ENCODE assay signal across 11 cellular contexts in the genomic region with DNA sequence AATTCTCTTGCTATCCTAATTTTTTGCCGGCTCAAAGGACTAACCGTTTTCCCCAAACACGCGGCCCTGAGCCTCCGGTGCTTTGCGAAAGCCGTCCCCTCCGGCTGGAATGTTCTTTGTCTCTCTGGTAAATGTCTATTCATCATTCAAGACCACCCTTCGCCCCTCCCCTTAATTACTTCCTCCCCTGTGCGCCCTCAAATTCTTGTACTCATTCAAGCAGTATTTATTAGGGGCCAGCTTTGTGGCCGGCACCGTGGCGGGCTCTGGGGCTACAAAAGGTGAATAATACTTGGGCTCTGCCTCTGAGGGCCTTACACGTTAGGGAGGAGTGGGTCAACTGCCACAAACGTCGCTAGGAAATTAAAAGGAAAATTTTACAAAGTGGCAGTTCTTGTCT. TPM values are rescaled to one million over a fixed set of nuclear protein-coding genes. Genes with fewer than 3 reads are reported as not detected.
DNase-seq lines count a peak whose midpoint lies in the region; ATAC-seq, FAIRE-seq and TF ChIP-seq lines count a peak whose summit lies in the region.
"Had no signal": no experiment of that assay in that cellular context is flagged by ENCODE, and none has a peak within 500 bp of the region (broad histone marks: within the 10 kb centered on the region; RNA-seq: fewer than 3 reads in every experiment).

No MANE protein-coding gene starts in this region.

- H3K9ac ChIP-seq in ES-I3 (ENCODE audit: low read depth, low read length), result peak overlapping the region; percentile 47
- H3K9ac ChIP-seq in NT2/D1 (ENCODE audit: insufficient read length, low read depth), result peak overlapping the region; percentile 50

- DNase-seq in NT2/D1 (ENCODE audit: low read depth, low spot score) (no peak), fibroblast of villous mesenchyme (ENCODE audit: low read depth) (no peak), osteocyte (ENCODE audit: extremely low spot score, unreplicated experiment) (no peak), amniotic stem cell (lab: John Stamatoyannopoulos, UW) (no peak), GM19239 (ENCODE audit: insufficient read length, low spot score) (no peak)
- no peak for DNase-seq in activated CD4-positive, CD25-positive, alpha-beta regulatory T cell (lab: John Stamatoyannopoulos, UW)
- DNase-seq: NCI-H1417; stimulated activated CD4-positive, alpha-beta T cell treated with anti-CD3 and anti-CD28 coated beads, Interleukin-12 subunit alpha, Interleukin-12 subunit beta, amount 100 ng/mL, for 4 hours; T-helper 9 cell had no signal

- peaks cover 7% of the 10 kb centered on the region; the same call in 1 of the 2 replicates for H3K9me3 ChIP-seq in ES-I3 (ENCODE audit: control insufficient read depth, insufficient read depth, low read length)
- H3K9me3 ChIP-seq in NT2/D1 (ENCODE audit: insufficient read depth, low read length), result no peaks in the 10 kb centered on the region

- TF ChIP-seq CTCF in fibroblast of villous mesenchyme (IDR thresholded peaks at IDR 0.05; ENCODE audit: insufficient read depth, low read depth, low read length) (no peak), osteocyte (IDR thresholded peaks at IDR 0.05) (no peak)

- H3K4me3 Mint-ChIP-seq in osteocyte (ENCODE audit: unreplicated experiment), result peak overlapping the region; percentile 39

- H3K4me1 ChIP-seq in ES-I3 (ENCODE audit: insufficient read depth, low read length) (no peaks in the 10 kb centered on the region), NT2/D1 (ENCODE audit: insufficient read depth, insufficient read length) (no peaks in the 10 kb centered on the region)

- no peaks in the 10 kb centered on the region for H3K9me3 Mint-ChIP-seq in osteocyte (ENCODE audit: unreplicated experiment)

- H3K4me3 ChIP-seq in NT2/D1 (ENCODE audit: insufficient read length, low read depth) (peak overlapping the region; percentile 45), fibroblast of villous mesenchyme (ENCODE audit: low read depth, low read length) (peak overlapping the region; percentile 35)

- H3K36me3 ChIP-seq in ES-I3 (ENCODE audit: insufficient read depth, low read length) (no peaks in the 10 kb centered on the region; the same call in 1 of the 2 replicates), NT2/D1 (ENCODE audit: insufficient read depth, insufficient read length, low read length) (peaks cover 2% of the 10 kb centered on the region)

- no peak for ATAC-seq in HG02981 (IDR thresholded peaks at IDR 0.05; ENCODE audit: unreplicated experiment)

- no peaks in the 10 kb centered on the region for H3K36me3 Mint-ChIP-seq in osteocyte (ENCODE audit: unreplicated experiment)

- FAIRE-seq in GM19239 (lab: Jason Lieb, UNC), result no peak

- no peaks in the 10 kb centered on the region for H3K27me3 Mint-ChIP-seq in osteocyte (ENCODE audit: unreplicated experiment)

- peak overlapping the region; percentile 86 for H3K27ac Mint-ChIP-seq in osteocyte (ENCODE audit: unreplicated experiment)

- peaks cover 55% of the 10 kb centered on the region for H3K27me3 ChIP-seq in NT2/D1 (ENCODE audit: insufficient read depth, insufficient read length)

- H3K4me1 Mint-ChIP-seq in osteocyte (ENCODE audit: unreplicated experiment), result peaks cover 44% of the 10 kb centered on the region

RNA-seq across cellular contexts. Expression of a gene that starts 1.6 kb away (rescaled TPM):
- total RNA-seq in fibroblast of villous mesenchyme, result 302 and 606 TPM in 2 replicates
- total RNA-seq in osteocyte, result 367 and 380 TPM in 2 replicates

RNA-seq across cellular contexts. Expression of a gene that starts 49.5 kb away (rescaled TPM):
- total RNA-seq in fibroblast of villous mesenchyme, result 9.7 and 12.5 TPM in 2 replicates
- 16.4 and 24.1 TPM in 2 replicates for total RNA-seq in osteocyte
